ENCODE assay signal across 8 cellular contexts in the genomic region with DNA sequence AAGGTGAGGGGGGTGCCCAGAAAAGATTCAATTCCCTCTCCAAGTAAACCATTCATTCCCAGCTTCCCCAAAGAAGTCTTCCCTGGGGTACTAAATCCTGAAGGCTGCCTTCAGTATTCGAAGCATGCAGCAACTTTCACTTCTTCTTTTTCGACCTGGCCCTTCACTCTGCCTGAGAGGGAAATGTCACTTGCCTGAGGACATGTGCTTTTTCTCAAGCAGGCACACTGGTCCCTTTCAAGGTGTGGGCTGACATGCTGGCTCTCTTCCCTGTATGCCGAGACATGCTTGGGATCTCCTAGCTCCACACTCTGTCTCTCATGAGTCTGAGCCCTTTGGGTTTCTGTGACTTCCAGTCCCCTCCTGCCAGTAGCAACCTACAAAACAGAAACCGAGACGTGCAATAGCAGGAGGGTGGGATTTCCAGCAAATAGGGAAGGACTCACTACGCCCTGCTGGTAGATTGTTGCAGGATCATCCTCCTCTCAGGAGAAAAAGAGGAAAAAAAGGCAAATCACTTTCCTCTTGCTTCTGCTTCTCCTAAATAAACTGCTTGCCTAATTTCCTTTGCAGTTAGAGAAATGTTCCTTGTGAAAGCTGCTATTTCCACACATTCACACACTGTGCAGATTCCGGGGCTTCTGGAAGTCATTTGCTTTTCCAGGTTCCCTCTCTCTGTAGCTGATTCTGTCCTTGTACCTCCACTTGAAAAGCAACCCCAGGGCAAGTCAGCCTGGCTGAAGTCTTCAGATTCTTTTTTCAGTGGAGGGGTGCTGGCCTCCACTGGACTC. TPM values are rescaled to one million over a fixed set of nuclear protein-coding genes. Genes with fewer than 3 reads are reported as not detected.
DNase-seq lines count a peak whose midpoint lies in the region; ATAC-seq and TF ChIP-seq lines count a peak whose summit lies in the region.

No MANE protein-coding gene starts in this region.

- H3K4me1 Mint-ChIP-seq in MCF 10A (ENCODE audit: insufficient read depth, unreplicated experiment), result no peaks in the 10 kb centered on the region

- POLR2A ChIA-PET in MCF 10A (lab: Yijun Ruan, JAX), result no interaction called here

- H3K27me3 ChIP-seq in tibial artery, result no peaks in the 10 kb centered on the region

- H3K4me3 Mint-ChIP-seq in MCF 10A (ENCODE audit: unreplicated experiment), result no peak overlapping the region

- H3K27ac Mint-ChIP-seq in MCF 10A (ENCODE audit: low read depth, unreplicated experiment), result no peak overlapping the region

- BruUV-seq in MCF 10A (replicated peaks; lab: Mats Ljungman, UMichigan), result no TSS peak

- TF ChIP-seq CTCF in tibial artery (IDR thresholded peaks at IDR 0.05), result no peak
- TF ChIP-seq CTCF in MCF 10A (IDR thresholded peaks at IDR 0.05; ENCODE audit: unreplicated experiment), result no peak

- intact Hi-C loops in left ventricle myocardium superior (cut with micrococcal nuclease) (loop anchor here (5.0 kb wide), 2 partner anchors 209 to 274 kb away; no protein-coding TSS in a partner anchor), tibial artery (cut with DNase I; ENCODE audit: low total_unique reads) (no loop called here), MCF 10A (cut with micrococcal nuclease) (loop anchor here (5.0 kb wide), 1 partner anchor 726 kb away; no protein-coding TSS in a partner anchor)

- no peaks in the 10 kb centered on the region for H3K27me3 Mint-ChIP-seq in MCF 10A (ENCODE audit: insufficient read depth, unreplicated experiment)

- no peaks in the 10 kb centered on the region for H3K4me1 ChIP-seq in tibial artery

- H3K36me3 ChIP-seq in tibial artery, result no peaks in the 10 kb centered on the region

- H3K36me3 Mint-ChIP-seq in MCF 10A (ENCODE audit: insufficient read depth, unreplicated experiment), result no peaks in the 10 kb centered on the region

- in situ Hi-C loops in KBM-7 (cut with MboI; ENCODE audit: low pct_unique_long_range_greater_than_20kb, low sequenced_read_pairs), result no loop called here

- H3K9me3 Mint-ChIP-seq in MCF 10A (ENCODE audit: unreplicated experiment), result no peaks in the 10 kb centered on the region

- DNase-seq in KBM-7 (peak; percentile 75), left ventricle myocardium superior (no peak), tibial artery (no peak), COLO668 (lab: John Stamatoyannopoulos, UW; ENCODE audit: unreplicated experiment) (no peak), MCF 10A (ENCODE audit: unreplicated experiment) (no peak), NCI-H1105 (lab: John Stamatoyannopoulos, UW) (no peak)

- peak; percentile 86 for ATAC-seq in GM18502 (IDR thresholded peaks at IDR 0.05; ENCODE audit: poor library complexity, unreplicated experiment)
- ATAC-seq in GM21619 (IDR thresholded peaks at IDR 0.05; ENCODE audit: unreplicated experiment), result peak; percentile 76
- ATAC-seq in left ventricle myocardium superior, result peak; percentile 69

- H3K9me3 ChIP-seq in tibial artery, result no peaks in the 10 kb centered on the region

- CTCF ChIA-PET in MCF 10A (lab: Yijun Ruan, JAX), result interaction anchor here (0.6 to 10.1 kb wide), 26 partner anchors 8 to 705 kb away, joined by 3 to 214 read pairs (median 6); no protein-coding TSS in a partner anchor

- no peak overlapping the region for H3K4me3 ChIP-seq in tibial artery

- no peak overlapping the region for H3K27ac ChIP-seq in tibial artery

RNA-seq across cellular contexts. Expression of a gene that starts 33.4 kb away (rescaled TPM):
- total RNA-seq in left ventricle myocardium superior, result 5.2 TPM
- total RNA-seq in MCF 10A (2022), result 10.7 and 14.5 TPM in 2 replicates
